Comparison of ENCODE assay signal across 1 cellular context in genomic region chr2:164810843-164811242, GRCh38.
A peak's percentile ranks its signal among the peaks of the same experiment; 100 is the strongest.
TF ChIP-seq lines count a peak whose summit lies in the region.

No MANE protein-coding gene starts in this region.

TF ChIP-seq in HepG2, 621 proteins besides CTCF, POLR2A, EP300 and RAD21 (continued from another document and continues in another):
- TF ChIP-seq KIAA2018 (CRISPR knock-in tag; IDR thresholded peaks at IDR 0.05; ENCODE audit: borderline replicate concordance) (no peak), ZNF142 (CRISPR knock-in tag; IDR thresholded peaks at IDR 0.05) (0 out of 2 replicates have a peak, but pooled peaks have one; percentile 31), ZXDC (CRISPR knock-in tag; IDR thresholded peaks at IDR 0.05) (no peak), POGK (CRISPR knock-in tag; conservative IDR thresholded peaks at IDR 0.05) (peak; percentile 53; the same call in 1 of the 2 replicates), SNRNP70 (IDR thresholded peaks at IDR 0.05; ENCODE audit: low read depth, low read length) (no peak), MYPOP (CRISPR knock-in tag; IDR thresholded peaks at IDR 0.05) (peak; percentile 89; the same call in 1 of the 2 replicates), FOXK1 (CRISPR knock-in tag; IDR thresholded peaks at IDR 0.05; ENCODE audit: borderline replicate concordance, low read depth) (peak; percentile 95), SAFB2 (CRISPR knock-in tag; IDR thresholded peaks at IDR 0.05; ENCODE audit: borderline replicate concordance, low read depth) (no peak), ZNF776 (CRISPR knock-in tag; IDR thresholded peaks at IDR 0.05) (no peak), ELF3 (CRISPR knock-in tag; IDR thresholded peaks at IDR 0.05) (peak; percentile 65), ZNF597 (CRISPR knock-in tag; IDR thresholded peaks at IDR 0.05) (no peak), PATZ1 (CRISPR knock-in tag; IDR thresholded peaks at IDR 0.05) (peak; percentile 57; the same call in 1 of the 2 replicates), ZNF331 (CRISPR knock-in tag; IDR thresholded peaks at IDR 0.05) (peak; percentile 79), KMT2B (CRISPR knock-in tag; IDR thresholded peaks at IDR 0.05) (peak; percentile 68; the same call in 1 of the 2 replicates), ZNF256 (CRISPR knock-in tag; conservative IDR thresholded peaks at IDR 0.05) (no peak), NAIF1 (CRISPR knock-in tag; IDR thresholded peaks at IDR 0.05; ENCODE audit: borderline replicate concordance) (no peak), RCOR2 (CRISPR knock-in tag; IDR thresholded peaks at IDR 0.05) (peak; percentile 93), ZNF75D (CRISPR knock-in tag; IDR thresholded peaks at IDR 0.05; ENCODE audit: borderline replicate concordance) (no peak), NKX3-1 (CRISPR knock-in tag; IDR thresholded peaks at IDR 0.05) (peak; percentile 92), THAP9 (CRISPR knock-in tag; IDR thresholded peaks at IDR 0.05; ENCODE audit: borderline replicate concordance) (no peak), ARID2 (CRISPR knock-in tag; IDR thresholded peaks at IDR 0.05; ENCODE audit: borderline replicate concordance) (peak; percentile 87; the same call in 1 of the 2 replicates), SOX13 (IDR thresholded peaks at IDR 0.05) (peak; percentile 92; the same call in 1 of the 2 replicates), SOX13 (CRISPR knock-in tag; conservative IDR thresholded peaks at IDR 0.05 in 1 of 2, IDR thresholded peaks at IDR 0.05 in 1 of 2) (peak in 1 of 2 experiments; percentile 98; a peak in 2 of 4 replicates), FOXK2 (IDR thresholded peaks at IDR 0.05) (peak; percentile 36; the same call in 1 of the 2 replicates), ATF7 (IDR thresholded peaks at IDR 0.05) (peak; percentile 89), ATF7 (CRISPR knock-in tag; IDR thresholded peaks at IDR 0.05) (no peak)
